In genomic region chr6:49549691-49550412, GRCh38 we compare ENCODE assay signal across 8 cellular contexts. TPM values are rescaled to one million over a fixed set of nuclear protein-coding genes. Genes with fewer than 3 reads are reported as not detected.
DNase-seq lines count a peak whose midpoint lies in the region; ATAC-seq and TF ChIP-seq lines count a peak whose summit lies in the region.
"Had no signal": no experiment of that assay in that cellular context is flagged by ENCODE, and none has a peak within 500 bp of the region (broad histone marks: within the 10 kb centered on the region; RNA-seq: fewer than 3 reads in every experiment).

No MANE protein-coding gene starts in this region.

- no peak overlapping the region for H3K27ac Mint-ChIP-seq in stimulated activated memory B cell treated with anti-CD40 and anti-IgM and Interleukin-4, amounts not matched to agents 10 μg/mL and 1 μg/mL and 100 μg/mL, for 72 hours

- POLR2A ChIA-PET in HEK293T (lab: Yijun Ruan, JAX) = interaction anchor here (0.9 to 4.0 kb wide), 9 partner anchors 9 to 56 kb away, joined by 3 to 34 read pairs (median 5); no protein-coding TSS in a partner anchor

- no peak for TF ChIP-seq CTCF in ascending aorta (IDR thresholded peaks at IDR 0.05)

- peak overlapping the region; percentile 91 for H3K9ac ChIP-seq in iPS-20b (ENCODE audit: low read depth, low read length)

- no peak overlapping the region for H3K27ac ChIP-seq in ascending aorta
- H3K27ac ChIP-seq in iPS-20b (ENCODE audit: low read length) = no peak overlapping the region

- H3K36me3 ChIP-seq in ascending aorta (no peaks in the 10 kb centered on the region), iPS-20b (ENCODE audit: insufficient read depth, low read depth, low read length) (peaks cover 17% of the 10 kb centered on the region)

- H3K27me3 Mint-ChIP-seq in stimulated activated memory B cell treated with anti-CD40 and anti-IgM and Interleukin-4, amounts not matched to agents 10 μg/mL and 1 μg/mL and 100 μg/mL, for 72 hours = peaks cover 47% of the 10 kb centered on the region

- intact Hi-C loops in ascending aorta (cut with DNase I) = no loop called here

- CTCF ChIA-PET in HEK293T (lab: Yijun Ruan, JAX) = interaction anchor here (0.9 to 1.7 kb wide), 5 partner anchors 8 to 57 kb away, joined by 3 to 8 read pairs (median 4); no protein-coding TSS in a partner anchor

- H3K9me3 ChIP-seq in ascending aorta (no peaks in the 10 kb centered on the region), iPS-20b (ENCODE audit: insufficient read depth, low read depth, low read length) (no peaks in the 10 kb centered on the region)

- peak overlapping the region; percentile 71 for H3K4me3 Mint-ChIP-seq in stimulated activated memory B cell treated with anti-CD40 and anti-IgM and Interleukin-4, amounts not matched to agents 10 μg/mL and 1 μg/mL and 100 μg/mL, for 72 hours

- H3K4me1 ChIP-seq in ascending aorta (peaks cover 0 to 13% of the 10 kb centered on the region in 2 donors), iPS-20b (ENCODE audit: insufficient read depth, low read length) (peaks cover 28% of the 10 kb centered on the region; the same call in 1 of the 2 replicates)

- H3K9me3 Mint-ChIP-seq in stimulated activated memory B cell treated with anti-CD40 and anti-IgM and Interleukin-4, amounts not matched to agents 10 μg/mL and 1 μg/mL and 100 μg/mL, for 72 hours = no peaks in the 10 kb centered on the region

- H3K4me3 ChIP-seq in ascending aorta (peak overlapping the region; percentile 41 to 51), iPS-20b (ENCODE audit: low read length) (peak overlapping the region; percentile 90)

- no peaks in the 10 kb centered on the region for H3K36me3 Mint-ChIP-seq in stimulated activated memory B cell treated with anti-CD40 and anti-IgM and Interleukin-4, amounts not matched to agents 10 μg/mL and 1 μg/mL and 100 μg/mL, for 72 hours

- peaks cover 21% of the 10 kb centered on the region for H3K4me1 Mint-ChIP-seq in stimulated activated memory B cell treated with anti-CD40 and anti-IgM and Interleukin-4, amounts not matched to agents 10 μg/mL and 1 μg/mL and 100 μg/mL, for 72 hours

- H3K27me3 ChIP-seq in ascending aorta (peaks cover 5% of the 10 kb centered on the region), iPS-20b (ENCODE audit: insufficient read depth, low read length) (peaks cover 56% of the 10 kb centered on the region)

- peak; percentile 4 for ATAC-seq in HG03521 (IDR thresholded peaks at IDR 0.05; ENCODE audit: unreplicated experiment)
- ATAC-seq in stimulated activated memory B cell treated with anti-CD40 and anti-IgM and Interleukin-4, amounts not matched to agents 10 μg/mL and 1 μg/mL and 100 μg/mL, for 72 hours = no peak

- DNase-seq in ascending aorta (ENCODE audit: low spot score in 2 of 2) (no peak), GM19240 (ENCODE audit: insufficient read length, low spot score) (no peak), HEK293T (ENCODE audit: extremely low spot score) (no peak), CD1c-positive myeloid dendritic cell (ENCODE audit: extremely low spot score) (no peak)

TF ChIP-seq in HEK293T, 16 proteins besides CTCF, POLR2A, EP300 and RAD21:
- TF ChIP-seq FOXK2 (IDR thresholded peaks at IDR 0.05) (no peak), NFRKB (IDR thresholded peaks at IDR 0.05) (no peak), FOXM1 (IDR thresholded peaks at IDR 0.05; ENCODE audit: borderline replicate concordance) (no peak), TARDBP (IDR thresholded peaks at IDR 0.05) (no peak), SUZ12 (IDR thresholded peaks at IDR 0.05) (no peak), HDGF (IDR thresholded peaks at IDR 0.05; ENCODE audit: borderline replicate concordance) (no peak), FOXA1 (IDR thresholded peaks at IDR 0.05) (no peak)
- TF ChIP-seq, protein P1, sequence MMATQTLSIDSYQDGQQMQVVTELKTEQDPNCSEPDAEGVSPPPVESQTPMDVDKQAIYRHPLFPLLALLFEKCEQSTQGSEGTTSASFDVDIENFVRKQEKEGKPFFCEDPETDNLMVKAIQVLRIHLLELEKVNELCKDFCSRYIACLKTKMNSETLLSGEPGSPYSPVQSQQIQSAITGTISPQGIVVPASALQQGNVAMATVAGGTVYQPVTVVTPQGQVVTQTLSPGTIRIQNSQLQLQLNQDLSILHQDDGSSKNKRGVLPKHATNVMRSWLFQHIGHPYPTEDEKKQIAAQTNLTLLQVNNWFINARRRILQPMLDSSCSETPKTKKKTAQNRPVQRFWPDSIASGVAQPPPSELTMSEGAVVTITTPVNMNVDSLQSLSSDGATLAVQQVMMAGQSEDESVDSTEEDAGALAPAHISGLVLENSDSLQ (IDR thresholded peaks at IDR 0.05) = no peak

RNA-seq across cellular contexts. Expression of gene C6orf141, which starts 0.6 kb away (rescaled TPM):
- not detected for total RNA-seq in ascending aorta

RNA-seq across cellular contexts. Expression of gene GLYATL3, which starts 50.1 kb away (rescaled TPM):
- total RNA-seq in ascending aorta = not detected
- total RNA-seq: renal cortical epithelial cell had no signal
